In the genomic region with DNA sequence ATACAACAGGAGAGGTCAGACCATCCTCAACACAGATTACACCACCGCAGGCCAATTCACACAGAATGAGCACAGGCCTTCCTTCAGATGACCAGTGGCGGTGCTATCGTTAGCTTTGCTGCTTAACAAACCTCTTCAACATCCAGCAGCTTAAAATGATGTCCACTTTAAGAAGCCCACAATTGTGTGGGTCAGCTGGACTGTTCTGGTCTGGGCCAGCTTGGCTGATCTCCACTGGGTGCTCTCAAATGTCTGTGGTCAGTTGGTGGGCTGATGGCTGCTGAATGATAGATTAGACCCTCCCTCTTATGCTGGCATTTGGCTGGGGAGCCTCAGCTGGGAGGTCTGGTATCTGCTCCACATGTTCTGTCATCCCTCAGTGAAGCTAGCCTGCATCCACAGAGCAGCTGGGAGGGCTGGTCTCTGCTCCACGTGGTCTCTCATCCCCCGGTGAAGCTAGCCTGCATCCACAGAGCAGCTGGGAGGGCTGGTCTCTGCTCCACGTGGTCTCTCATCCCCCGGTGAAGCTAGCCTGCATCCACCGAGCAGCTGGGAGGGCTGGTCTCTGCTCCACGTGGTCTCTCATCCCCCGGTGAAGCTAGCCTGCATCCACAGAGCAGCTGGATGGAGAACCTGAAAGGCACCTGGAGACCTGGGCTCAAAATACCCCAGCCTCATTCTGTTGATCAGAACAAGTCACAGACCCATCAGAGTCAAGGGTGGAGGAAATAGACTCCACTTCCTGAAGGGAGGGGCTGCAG, we compare ENCODE assay signal across 19 cellular contexts.
"Had no signal": no experiment of that assay in that cellular context is flagged by ENCODE, and none has a peak within 500 bp of the region (broad histone marks: within the 10 kb centered on the region; RNA-seq: fewer than 3 reads in every experiment).

No MANE protein-coding gene starts in this region.

- H3K27me3 ChIP-seq: adrenal gland, hepatocyte, right atrium auricular region, transverse colon had no signal

- H3K36me3 ChIP-seq: adrenal gland, right atrium auricular region, transverse colon had no signal

- H3K4me3 ChIP-seq: adrenal gland, dorsolateral prefrontal cortex, hepatocyte, right atrium auricular region, smooth muscle cell, transverse colon had no signal

- H3K27ac Mint-ChIP-seq: activated CD8-positive, alpha-beta T cell treated with anti-CD3 and anti-CD28 coated beads, Interleukin-2, amount 10 ng/mL, durations not matched to agents 7 days and 5 days; activated T-helper 17 cell treated with anti-CD3 and anti-CD28 coated beads, Interleukin-2, amount 50 U/mL, for 72 hours; memory B cell; T-helper 17 cell had no signal

- H3K9me3 ChIP-seq: adrenal gland, transverse colon had no signal

- H3K4me1 ChIP-seq: adrenal gland had no signal

- H3K4me1 Mint-ChIP-seq: activated T-helper 17 cell treated with anti-CD3 and anti-CD28 coated beads, Interleukin-2, amount 50 U/mL, for 72 hours had no signal

- H3K27ac ChIP-seq: right atrium auricular region had no signal

- H3K4me3 Mint-ChIP-seq: activated CD8-positive, alpha-beta T cell treated with anti-CD3 and anti-CD28 coated beads, Interleukin-2, amount 10 ng/mL, durations not matched to agents 7 days and 5 days; activated T-helper 17 cell treated with anti-CD3 and anti-CD28 coated beads, Interleukin-2, amount 50 U/mL, for 72 hours; memory B cell; T-helper 17 cell had no signal

- DNase-seq: activated CD4-positive, alpha-beta T cell treated with anti-CD3 and anti-CD28 coated beads for 4 hours; activated CD8-positive, alpha-beta T cell treated with anti-CD3 and anti-CD28 coated beads, Interleukin-2, amount 10 ng/mL, durations not matched to agents 7 days and 5 days; activated naive CD4-positive, alpha-beta T cell treated with anti-CD3 and anti-CD28 coated beads, Interleukin-2, amount 50 U/mL, for 16 hours; activated T-cell treated with anti-CD3 and anti-CD28 coated beads for 4 hours; dorsolateral prefrontal cortex; kidney; left ventricle myocardium superior; nucleus accumbens; stimulated activated CD4-positive, alpha-beta T cell treated with anti-CD3 and anti-CD28 coated beads, Interleukin-4, amount 100 ng/mL, for 4 hours; stimulated activated CD8-positive, alpha-beta memory T cell treated with anti-CD3 and anti-CD28 coated beads, Interleukin-4, amount 100 ng/mL, for 48 hours; stimulated activated naive CD8-positive, alpha-beta T cell treated with anti-CD3 and anti-CD28 coated beads, Interleukin-15, Interleukin-2, amounts not matched to agents 100 U/mL and 50 U/mL, for 24 hours; T-helper 17 cell; transverse colon had no signal

- ATAC-seq: activated CD8-positive, alpha-beta T cell treated with anti-CD3 and anti-CD28 coated beads, Interleukin-2, amount 10 ng/mL, durations not matched to agents 7 days and 5 days; activated T-helper 17 cell treated with anti-CD3 and anti-CD28 coated beads, Interleukin-2, amount 50 U/mL, for 72 hours; left ventricle myocardium superior; stimulated activated naive CD8-positive, alpha-beta T cell treated with anti-CD3 and anti-CD28 coated beads, Interleukin-15, Interleukin-2, amounts not matched to agents 100 U/mL and 50 U/mL, for 24 hours; T-helper 17 cell had no signal
